Comparison of ENCODE assay signal across 8 cellular contexts in genomic region chr19:35642798-35643254, GRCh38. TPM values are rescaled to one million over a fixed set of nuclear protein-coding genes. Genes with fewer than 3 reads are reported as not detected.
DNase-seq lines count a peak whose midpoint lies in the region; ATAC-seq and TF ChIP-seq lines count a peak whose summit lies in the region.

No MANE protein-coding gene starts in this region.

- no peaks in the 10 kb centered on the region for H3K9me3 Mint-ChIP-seq in CD8-positive, alpha-beta T cell
- no peaks in the 10 kb centered on the region for H3K9me3 Mint-ChIP-seq in osteocyte (ENCODE audit: unreplicated experiment)

- H4K20me1 ChIP-seq in PC-9 (ENCODE audit: insufficient read depth): no peaks in the 10 kb centered on the region

- H3K27ac ChIP-seq in CD8-positive, alpha-beta T cell (ENCODE audit: low read depth, low read length): peak overlapping the region; percentile 44
- H3K27ac ChIP-seq in PC-9: no peak overlapping the region

- no peak for TF ChIP-seq CTCF in CD8-positive, alpha-beta T cell (IDR thresholded peaks at IDR 0.05)
- no peak for TF ChIP-seq CTCF in PC-9 (conservative IDR thresholded peaks at IDR 0.05)
- no peak for TF ChIP-seq CTCF in epithelial cell of proximal tubule (conservative IDR thresholded peaks at IDR 0.05; ENCODE audit: low read depth, low read length)
- no peak for TF ChIP-seq CTCF in osteocyte (IDR thresholded peaks at IDR 0.05)

- POLR2A ChIA-PET in CD8-positive, alpha-beta T cell (lab: Charles Lee): interaction anchor here (2.9 kb wide), 1 partner anchor 30 kb away, joined by 7 read pairs; the partner anchor contains the start of gene HAUS5
- POLR2A ChIA-PET in PC-9 (lab: Charles Lee; ENCODE audit: unreplicated experiment): no interaction called here

- CTCF ChIA-PET in CD8-positive, alpha-beta T cell (lab: Charles Lee): no interaction called here
- CTCF ChIA-PET in PC-9 (lab: Charles Lee): no interaction called here

- no peaks in the 10 kb centered on the region for H3K9me3 ChIP-seq in CD8-positive, alpha-beta T cell (ENCODE audit: low read length)
- no peaks in the 10 kb centered on the region for H3K9me3 ChIP-seq in PC-9 (ENCODE audit: insufficient read depth, low read depth)

- no peaks in the 10 kb centered on the region for H3K27me3 ChIP-seq in CD8-positive, alpha-beta T cell (ENCODE audit: insufficient read depth, low read length)
- H3K27me3 ChIP-seq in PC-9 (ENCODE audit: insufficient read depth, low read depth): no peaks in the 10 kb centered on the region

- intact Hi-C loops in CD8-positive, alpha-beta T cell (cut with DNase I, micrococcal nuclease): loop anchor here (2.0 kb wide), 2 partner anchors 260 to 502 kb away; partner anchors contain the start of gene HCST (in 1 of the 2)
- intact Hi-C loops in PC-9 (cut with micrococcal nuclease; ENCODE audit: unreplicated experiment): loop anchor here (5.0 kb wide), 1 partner anchor 96 kb away; the partner anchor contains the start of gene TMEM147

- ATAC-seq in CD8-positive, alpha-beta T cell: no peak
- no peak for ATAC-seq in HG03457 (IDR thresholded peaks at IDR 0.05; ENCODE audit: unreplicated experiment)

- no peaks in the 10 kb centered on the region for H3K79me2 ChIP-seq in PC-9 (ENCODE audit: low read depth)

- peaks cover 4% of the 10 kb centered on the region for H3K36me3 Mint-ChIP-seq in CD8-positive, alpha-beta T cell
- H3K36me3 Mint-ChIP-seq in osteocyte (ENCODE audit: unreplicated experiment): peaks cover 5% of the 10 kb centered on the region

- peaks cover 29% of the 10 kb centered on the region for H3K4me1 ChIP-seq in CD8-positive, alpha-beta T cell (ENCODE audit: insufficient read depth, low read length)
- peaks cover 6% of the 10 kb centered on the region for H3K4me1 ChIP-seq in PC-9 (replicated peaks; ENCODE audit: insufficient read depth)

- no peaks in the 10 kb centered on the region for H3K9me2 ChIP-seq in PC-9 (ENCODE audit: insufficient read depth)

- H3K4me2 ChIP-seq in PC-9: peak overlapping the region; percentile 94

- no peak overlapping the region for H3K27ac Mint-ChIP-seq in CD8-positive, alpha-beta T cell
- no peak overlapping the region for H3K27ac Mint-ChIP-seq in osteocyte (ENCODE audit: unreplicated experiment)

- no peaks in the 10 kb centered on the region for H3K27me3 Mint-ChIP-seq in CD8-positive, alpha-beta T cell (ENCODE audit: low read depth)
- H3K27me3 Mint-ChIP-seq in osteocyte (ENCODE audit: unreplicated experiment): no peaks in the 10 kb centered on the region

- H2AFZ ChIP-seq in PC-9: peak overlapping the region; percentile 96

- H3K36me3 ChIP-seq in CD8-positive, alpha-beta T cell (ENCODE audit: insufficient read depth, low read length): no peaks in the 10 kb centered on the region
- no peaks in the 10 kb centered on the region for H3K36me3 ChIP-seq in PC-9 (ENCODE audit: low read depth)

- peaks cover 40% of the 10 kb centered on the region for H3K4me1 Mint-ChIP-seq in CD8-positive, alpha-beta T cell (ENCODE audit: low read depth)
- peaks cover 18% of the 10 kb centered on the region for H3K4me1 Mint-ChIP-seq in osteocyte (ENCODE audit: unreplicated experiment)

- no TSS peak for BruUV-seq in PC-9 (replicated peaks; lab: Mats Ljungman, UMichigan)

- H3K4me3 Mint-ChIP-seq in CD8-positive, alpha-beta T cell: peak overlapping the region; percentile 89
- H3K4me3 Mint-ChIP-seq in osteocyte (ENCODE audit: unreplicated experiment): peak overlapping the region; percentile 78

- H3F3A ChIP-seq in PC-9 (ENCODE audit: insufficient read depth, low read depth): peaks cover 17% of the 10 kb centered on the region; the same call in 1 of the 2 replicates

- H3K4me3 ChIP-seq in CD8-positive, alpha-beta T cell (ENCODE audit: low read depth, low read length): peak overlapping the region; percentile 83
- H3K4me3 ChIP-seq in PC-9: peak overlapping the region; percentile 78
- peak overlapping the region; percentile 71 for H3K4me3 ChIP-seq in epithelial cell of proximal tubule (ENCODE audit: low read depth, low read length)

- no peak for DNase-seq in CD8-positive, alpha-beta T cell
- DNase-seq in PC-9: no peak
- no peak for DNase-seq in epithelial cell of proximal tubule (ENCODE audit: low read depth)
- no peak for DNase-seq in osteocyte (ENCODE audit: extremely low spot score, unreplicated experiment)
- no peak for DNase-seq in NCI-H1105 (lab: John Stamatoyannopoulos, UW)
- DNase-seq in NCI-H2107 (lab: John Stamatoyannopoulos, UW): no peak
- no peak for DNase-seq in NCI-H1930 (lab: John Stamatoyannopoulos, UW)

RNA-seq across cellular contexts. Expression of gene ETV2, which starts 1.3 kb away (rescaled TPM):
- 1 to 10 TPM in 1 of 2 experiments, not detected in 1; 1.1 TPM for total RNA-seq in CD8-positive, alpha-beta T cell
- total RNA-seq in PC-9 (2021): 1.8 and 2.1 TPM in 2 replicates
- total RNA-seq in epithelial cell of proximal tubule: 0.35 TPM in 1 of 2 replicates, not detected in the other
- total RNA-seq in osteocyte: 1.2 and 1.3 TPM in 2 replicates

RNA-seq across cellular contexts. Expression of gene COX6B1, which starts 5.3 kb away (rescaled TPM):
- total RNA-seq in CD8-positive, alpha-beta T cell: 100 to 1,000 TPM; 152 to 171 TPM
- total RNA-seq in PC-9 (2021) (441 and 489 TPM in 2 replicates), epithelial cell of proximal tubule (496 and 575 TPM in 2 replicates), osteocyte (317 and 370 TPM in 2 replicates)

RNA-seq across cellular contexts. Expression of gene RBM42, which starts 14.0 kb away (rescaled TPM):
- 10 to 100 TPM; 49.9 to 51.3 TPM for total RNA-seq in CD8-positive, alpha-beta T cell
- 110 and 153 TPM in 2 replicates for total RNA-seq in PC-9 (2021)
- 114 and 116 TPM in 2 replicates for total RNA-seq in epithelial cell of proximal tubule
- total RNA-seq in osteocyte: 88.9 and 95.3 TPM in 2 replicates

RNA-seq across cellular contexts. Expression of gene UPK1A, which starts 23.5 kb away (rescaled TPM):
- total RNA-seq in CD8-positive, alpha-beta T cell: not detected
- 0.65 and 1.6 TPM in 2 replicates for total RNA-seq in PC-9 (2021)
- not detected in 2 replicates for total RNA-seq in epithelial cell of proximal tubule
- total RNA-seq in osteocyte: not detected in 2 replicates

RNA-seq across cellular contexts. Expression of gene HAUS5, which starts 30.3 kb away (rescaled TPM):
- 10 to 100 TPM; 24.0 to 27.7 TPM for total RNA-seq in CD8-positive, alpha-beta T cell
- 21.7 and 23.5 TPM in 2 replicates for total RNA-seq in PC-9 (2021)
- total RNA-seq in epithelial cell of proximal tubule: 19.2 and 19.7 TPM in 2 replicates
- total RNA-seq in osteocyte: 15.0 and 16.6 TPM in 2 replicates
